ENCODE assay signal across 11 cellular contexts in genomic region chr6:138944412-138944811, GRCh38. TPM values are rescaled to one million over a fixed set of nuclear protein-coding genes. Genes with fewer than 3 reads are reported as not detected.
DNase-seq lines count a peak whose midpoint lies in the region; ATAC-seq lines count a peak whose summit lies in the region.
"Had no signal": no experiment of that assay in that cellular context is flagged by ENCODE, and none has a peak within 500 bp of the region (broad histone marks: within the 10 kb centered on the region; RNA-seq: fewer than 3 reads in every experiment).

No MANE protein-coding gene starts in this region.

- no peak overlapping the region for H3K4me3 ChIP-seq in HUES6 (ENCODE audit: low read depth, low read length)

- intact Hi-C loops in activated naive CD4-positive, alpha-beta T cell treated with anti-CD3 and anti-CD28 coated beads for 36 hours (cut with micrococcal nuclease), result no loop called here

- peak overlapping the region; percentile 69; the same call in 1 of the 2 replicates for H3K27ac ChIP-seq in HUES6 (ENCODE audit: low read depth, low read length)

- CTCF ChIA-PET in activated naive CD4-positive, alpha-beta T cell treated with anti-CD3 and anti-CD28 coated beads for 36 hours (lab: Charles Lee), result no interaction called here

- no peak overlapping the region for H3K27ac Mint-ChIP-seq in activated naive CD4-positive, alpha-beta T cell treated with anti-CD3 and anti-CD28 coated beads for 36 hours
- H3K27ac Mint-ChIP-seq in stimulated activated naive B cell treated with anti-CD40 and anti-IgM and Interleukin-4, amounts not matched to agents 10 μg/mL and 1 μg/mL and 100 μg/mL, for 72 hours, result no peak overlapping the region

- peak; percentile 50 to 73 for ATAC-seq in stimulated activated naive B cell treated with anti-CD40 and anti-IgM and Interleukin-4, amounts not matched to agents 10 μg/mL and 1 μg/mL and 100 μg/mL, for 72 hours (replicated peaks)
- ATAC-seq in GM19324 (IDR thresholded peaks at IDR 0.05; ENCODE audit: low FRiP score, unreplicated experiment) (no peak), HG03469 (IDR thresholded peaks at IDR 0.05; ENCODE audit: unreplicated experiment) (no peak)
- ATAC-seq: left cardiac atrium had no signal

- no peaks in the 10 kb centered on the region for H3K9me3 Mint-ChIP-seq in activated naive CD4-positive, alpha-beta T cell treated with anti-CD3 and anti-CD28 coated beads for 36 hours
- H3K9me3 Mint-ChIP-seq in stimulated activated naive B cell treated with anti-CD40 and anti-IgM and Interleukin-4, amounts not matched to agents 10 μg/mL and 1 μg/mL and 100 μg/mL, for 72 hours, result no peaks in the 10 kb centered on the region
- H3K9me3 Mint-ChIP-seq: CD4-positive, CD25-positive, alpha-beta regulatory T cell had no signal

- peak; percentile 25 for DNase-seq in activated naive CD4-positive, alpha-beta T cell treated with anti-CD3 and anti-CD28 coated beads for 36 hours
- no peak for DNase-seq in activated naive CD4-positive, alpha-beta T cell (lab: John Stamatoyannopoulos, UW)
- DNase-seq in dermis blood vessel endothelial cell, result peak; percentile 40
- DNase-seq in stimulated activated naive B cell treated with anti-CD40 and anti-IgM and Interleukin-4, amounts not matched to agents 10 μg/mL and 1 μg/mL and 100 μg/mL, for 72 hours, result no peak
- no peak for DNase-seq in NCI-H1694 treated with DMSO at 0.1 percent for 48 hours (lab: John Stamatoyannopoulos, UW)
- DNase-seq: left cardiac atrium; stimulated activated CD4-positive, alpha-beta T cell treated with anti-CD3 and anti-CD28 coated beads, Interleukin-2, amount 100 ng/mL, for 48 hours had no signal

- no peaks in the 10 kb centered on the region for H3K9me3 ChIP-seq in HUES6 (ENCODE audit: control insufficient read depth, insufficient read depth, low read depth, low read length)

- no peaks in the 10 kb centered on the region for H3K27me3 Mint-ChIP-seq in activated naive CD4-positive, alpha-beta T cell treated with anti-CD3 and anti-CD28 coated beads for 36 hours (ENCODE audit: low read depth)
- no peaks in the 10 kb centered on the region for H3K27me3 Mint-ChIP-seq in stimulated activated naive B cell treated with anti-CD40 and anti-IgM and Interleukin-4, amounts not matched to agents 10 μg/mL and 1 μg/mL and 100 μg/mL, for 72 hours
- H3K27me3 Mint-ChIP-seq: CD4-positive, CD25-positive, alpha-beta regulatory T cell had no signal

- H3K36me3 ChIP-seq in HUES6 (ENCODE audit: control insufficient read depth, insufficient read depth, low read length), result peaks cover 56% of the 10 kb centered on the region

- H3K4me3 Mint-ChIP-seq in activated naive CD4-positive, alpha-beta T cell treated with anti-CD3 and anti-CD28 coated beads for 36 hours, result no peak overlapping the region
- H3K4me3 Mint-ChIP-seq in stimulated activated naive B cell treated with anti-CD40 and anti-IgM and Interleukin-4, amounts not matched to agents 10 μg/mL and 1 μg/mL and 100 μg/mL, for 72 hours, result no peak overlapping the region
- H3K4me3 Mint-ChIP-seq: CD4-positive, CD25-positive, alpha-beta regulatory T cell had no signal

- peaks cover 8% of the 10 kb centered on the region; the same call in 1 of the 2 replicates for H3K4me1 ChIP-seq in HUES6 (ENCODE audit: control insufficient read depth, insufficient read depth, low read length)

- H3K4me1 Mint-ChIP-seq in activated naive CD4-positive, alpha-beta T cell treated with anti-CD3 and anti-CD28 coated beads for 36 hours (ENCODE audit: low read depth), result peaks cover 29% of the 10 kb centered on the region
- peaks cover 10 to 30% of the 10 kb centered on the region in 2 donors for H3K4me1 Mint-ChIP-seq in stimulated activated naive B cell treated with anti-CD40 and anti-IgM and Interleukin-4, amounts not matched to agents 10 μg/mL and 1 μg/mL and 100 μg/mL, for 72 hours

- H3K36me3 Mint-ChIP-seq in activated naive CD4-positive, alpha-beta T cell treated with anti-CD3 and anti-CD28 coated beads for 36 hours (ENCODE audit: low read depth), result peaks cover 46% of the 10 kb centered on the region
- peaks cover 20 to 49% of the 10 kb centered on the region in 2 donors for H3K36me3 Mint-ChIP-seq in stimulated activated naive B cell treated with anti-CD40 and anti-IgM and Interleukin-4, amounts not matched to agents 10 μg/mL and 1 μg/mL and 100 μg/mL, for 72 hours

- H3K27me3 ChIP-seq in HUES6 (ENCODE audit: control insufficient read depth, insufficient read depth, low read length), result no peaks in the 10 kb centered on the region

- H3K9ac ChIP-seq in HUES6 (ENCODE audit: low read length), result no peak overlapping the region

RNA-seq across cellular contexts. Expression of gene REPS1, which starts 43.6 kb away (rescaled TPM):
- total RNA-seq in activated naive CD4-positive, alpha-beta T cell treated with anti-CD3 and anti-CD28 coated beads for 36 hours, result 10 to 100 TPM; 25.8 to 28.8 TPM
- total RNA-seq in dermis blood vessel endothelial cell, result 25.4 and 29.5 TPM in 2 replicates

Comparison
In these comparisons a context has a peak if more than half of its experiments do, and no peak if none do; other contexts are left out.
1. DNase-seq: peak in activated naive CD4-positive, alpha-beta T cell treated with anti-CD3 and anti-CD28 coated beads for 36 hours (single experiment) and dermis blood vessel endothelial cell (single experiment); none in activated naive CD4-positive, alpha-beta T cell (0 of 4), stimulated activated naive B cell treated with anti-CD40 and anti-IgM and Interleukin-4, amounts not matched to agents 10 μg/mL and 1 μg/mL and 100 μg/mL, for 72 hours (single experiment) and NCI-H1694 treated with DMSO at 0.1 percent for 48 hours (single experiment).
2. ATAC-seq: peak in stimulated activated naive B cell treated with anti-CD40 and anti-IgM and Interleukin-4, amounts not matched to agents 10 μg/mL and 1 μg/mL and 100 μg/mL, for 72 hours (2 of 2); none in GM19324 (single experiment) and HG03469 (single experiment).